Comparison of ENCODE assay signal across 10 cellular contexts in the genomic region with DNA sequence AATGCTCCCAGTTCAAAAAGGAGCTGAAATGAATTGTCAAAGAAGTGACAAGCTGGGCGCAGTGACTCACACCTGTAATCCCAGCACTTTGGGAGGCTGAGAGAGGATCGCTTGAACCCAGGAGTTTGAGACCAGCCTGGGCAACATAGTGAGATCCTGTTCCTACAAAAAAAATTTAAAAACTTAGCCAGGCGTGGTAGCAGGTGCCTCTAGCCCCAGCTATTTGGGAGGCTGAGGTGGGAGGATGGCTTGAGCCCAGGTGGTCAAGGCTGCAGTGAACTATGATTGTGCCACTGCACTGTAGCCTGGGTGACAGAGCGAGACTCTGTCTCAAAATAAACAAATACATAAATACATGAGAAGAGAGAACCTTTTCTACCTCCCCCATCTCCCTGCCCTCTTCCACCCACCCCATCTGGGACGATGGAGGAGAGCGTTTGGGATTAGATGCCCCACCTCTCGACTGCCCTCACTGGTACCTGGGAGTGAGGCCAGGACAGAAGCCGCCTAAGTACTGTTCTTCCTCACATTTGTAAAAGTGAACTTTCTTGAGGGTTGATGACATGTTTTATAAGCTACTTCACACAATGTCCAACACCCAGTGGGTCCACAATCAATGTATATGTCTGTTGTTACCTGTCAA. TPM values are rescaled to one million over a fixed set of nuclear protein-coding genes. Genes with fewer than 3 reads are reported as not detected.
DNase-seq lines count a peak whose midpoint lies in the region; ATAC-seq and TF ChIP-seq lines count a peak whose summit lies in the region.
"Had no signal": no experiment of that assay in that cellular context is flagged by ENCODE, and none has a peak within 500 bp of the region (broad histone marks: within the 10 kb centered on the region; RNA-seq: fewer than 3 reads in every experiment).

No MANE protein-coding gene starts in this region.

- H3K27me3 Mint-ChIP-seq in naive thymus-derived CD4-positive, alpha-beta T cell, result peaks cover 0 to 3% (median 0%) of the 10 kb centered on the region in 5 donors

- dilution Hi-C loops in mammary epithelial cell (cut with HindIII; ENCODE audit: low sequenced_read_pairs), result no loop called here

- H3K79me2 ChIP-seq in mammary epithelial cell (ENCODE audit: insufficient read depth, low read length), result peaks cover 72% of the 10 kb centered on the region

- H3K36me3 ChIP-seq in cardiac muscle cell, result no peaks in the 10 kb centered on the region
- peaks cover 4% of the 10 kb centered on the region for H3K36me3 ChIP-seq in mammary epithelial cell (ENCODE audit: insufficient read depth, low read length)
- peaks cover 0 to 10% (median 0%) of the 10 kb centered on the region in 3 experiments for H3K36me3 ChIP-seq in naive thymus-derived CD4-positive, alpha-beta T cell (ENCODE audit: control insufficient read depth in 2 of 3, insufficient read depth in 3 of 3, low read length in 3 of 3)
- H3K36me3 ChIP-seq in uterus, result no peaks in the 10 kb centered on the region

- H3K36me3 Mint-ChIP-seq in naive thymus-derived CD4-positive, alpha-beta T cell, result peaks cover 0 to 64% (median 4%) of the 10 kb centered on the region in 5 donors

- no TSS peak for BruUV-seq in mammary epithelial cell (replicated peaks; lab: Mats Ljungman, UMichigan)

- peaks cover 46 to 72% (median 64%) of the 10 kb centered on the region in 7 donors for H3K4me1 Mint-ChIP-seq in naive thymus-derived CD4-positive, alpha-beta T cell

- peak overlapping the region; percentile 85 to 99 (median 97) for H3K4me3 Mint-ChIP-seq in naive thymus-derived CD4-positive, alpha-beta T cell

- peak overlapping the region; percentile 92 to 99 (median 96) for H3K27ac Mint-ChIP-seq in naive thymus-derived CD4-positive, alpha-beta T cell

- WGBS in mammary epithelial cell (ENCODE audit: low coverage, missing lambda C conversion rate), result 10% methylated on average over 8 of the region's 8 CpGs

- H3K27me3 ChIP-seq in cardiac muscle cell (no peaks in the 10 kb centered on the region), mammary epithelial cell (ENCODE audit: insufficient read depth, low read length) (no peaks in the 10 kb centered on the region), uterus (no peaks in the 10 kb centered on the region)
- H3K27me3 ChIP-seq in naive thymus-derived CD4-positive, alpha-beta T cell (ENCODE audit: control insufficient read depth in 2 of 2, insufficient read depth in 2 of 2, low read length in 2 of 2), result no peaks in the 10 kb centered on the region

- H2AFZ ChIP-seq in mammary epithelial cell (ENCODE audit: low read depth, low read length), result no peak overlapping the region

- H4K20me1 ChIP-seq in mammary epithelial cell (ENCODE audit: insufficient read depth, low read length), result no peaks in the 10 kb centered on the region

- peak overlapping the region; percentile 73 for H3K4me2 ChIP-seq in mammary epithelial cell (ENCODE audit: insufficient read depth, low read depth, low read length)

- in situ Hi-C loops in mammary epithelial cell (cut with MboI; ENCODE audit: low sequenced_read_pairs in 2 of 2), result loop anchor here in 1 of 2 donors (5.0 kb wide), 1 partner anchor 51 kb away; no protein-coding TSS in a partner anchor

- TF ChIP-seq CTCF in cardiac muscle cell (IDR thresholded peaks at IDR 0.05; ENCODE audit: low read depth, low read length), result no peak
- no peak for TF ChIP-seq CTCF in mammary epithelial cell (conservative IDR thresholded peaks at IDR 0.05 in 1 of 2, IDR thresholded peaks at IDR 0.05 in 1 of 2; ENCODE audit: extremely low read depth in 1 of 2, insufficient read depth in 1 of 2, low read depth in 1 of 2, low read length in 2 of 2)
- no peak for TF ChIP-seq CTCF in uterus (IDR thresholded peaks at IDR 0.05)

- peak in 1 of 2 donors; percentile 5 for TF ChIP-seq POLR2A in uterus (IDR thresholded peaks at IDR 0.05)

- intact Hi-C loops in left cardiac atrium (cut with DNase I), result loop anchor here in 1 of 2 donors (5.0 kb wide), 1 partner anchor 79 kb away; no protein-coding TSS in a partner anchor
- intact Hi-C loops in mammary epithelial cell (cut with micrococcal nuclease), result loop anchor here (5.0 kb wide), 2 partner anchors 139 to 141 kb away; no protein-coding TSS in a partner anchor
- intact Hi-C loops in naive thymus-derived CD4-positive, alpha-beta T cell (cut with micrococcal nuclease), result loop anchor here (5.0 kb wide), 2 partner anchors 64 to 159 kb away; no protein-coding TSS in a partner anchor
- intact Hi-C loops in uterus (cut with DNase I; ENCODE audit: low total_unique reads), result no loop called here

- H3K4me1 ChIP-seq in cardiac muscle cell (ENCODE audit: low read depth), result peaks cover 12% of the 10 kb centered on the region
- H3K4me1 ChIP-seq in mammary epithelial cell (ENCODE audit: insufficient read depth, low read length), result peaks cover 59% of the 10 kb centered on the region
- H3K4me1 ChIP-seq in naive thymus-derived CD4-positive, alpha-beta T cell (ENCODE audit: control insufficient read depth in 2 of 2, insufficient read depth in 2 of 2, low read length in 2 of 2), result peaks cover 32 to 43% of the 10 kb centered on the region in 2 donors
- H3K4me1 ChIP-seq in uterus, result peaks cover 0 to 18% of the 10 kb centered on the region in 2 donors

- DNase-seq in cardiac muscle cell (ENCODE audit: low read depth in 1 of 2, low spot score in 1 of 2) (no peak), left cardiac atrium (no peak), mammary epithelial cell (no peak), uterus (peak in 1 of 2 donors; percentile 17), epidermal melanocyte (ENCODE audit: insufficient read length, low spot score) (no peak)
- no peak for DNase-seq in naive thymus-derived CD4-positive, alpha-beta T cell
- DNase-seq: COR-L47, NCI-H2029 treated with DMSO at 0.1 percent for 48 hours had no signal

- H3K27ac ChIP-seq in cardiac muscle cell, result peak overlapping the region; percentile 2
- H3K27ac ChIP-seq in mammary epithelial cell (ENCODE audit: insufficient read depth, low read depth, low read length), result peak overlapping the region; percentile 89
- H3K27ac ChIP-seq in naive thymus-derived CD4-positive, alpha-beta T cell (ENCODE audit: low read depth, low read length), result peak overlapping the region; percentile 99
- peak overlapping the region; percentile 94 to 96 for H3K27ac ChIP-seq in uterus

- no peaks in the 10 kb centered on the region for H3K9me3 ChIP-seq in cardiac muscle cell (ENCODE audit: low read depth)
- H3K9me3 ChIP-seq in mammary epithelial cell (replicated peaks; ENCODE audit: insufficient read depth, low read length), result no peaks in the 10 kb centered on the region
- no peaks in the 10 kb centered on the region for H3K9me3 ChIP-seq in naive thymus-derived CD4-positive, alpha-beta T cell (ENCODE audit: control insufficient read depth in 2 of 3, low read length in 3 of 3)
- H3K9me3 ChIP-seq in uterus, result no peaks in the 10 kb centered on the region

- ATAC-seq in left cardiac atrium (no peak), HG03457 (IDR thresholded peaks at IDR 0.05; ENCODE audit: unreplicated experiment) (no peak)
- no peak for ATAC-seq in naive thymus-derived CD4-positive, alpha-beta T cell
- ATAC-seq in activated CD4-positive, CD25-positive, alpha-beta regulatory T cell treated with anti-CD3 and anti-CD28 coated beads, Interleukin-2, amount 50 U/mL, for 24 hours, result no peak

- H3K9ac ChIP-seq in mammary epithelial cell (ENCODE audit: insufficient read depth, low read length), result peak overlapping the region; percentile 91

- CTCF ChIA-PET in mammary epithelial cell (lab: Charles Lee; ENCODE audit: low non-redundant PET), result interaction anchor here (0.5 to 0.7 kb wide), 2 partner anchors 52 kb away, joined by 3 read pairs; no protein-coding TSS in a partner anchor
- CTCF ChIA-PET in naive thymus-derived CD4-positive, alpha-beta T cell (lab: Charles Lee), result interaction anchor here (0.6 to 8.7 kb wide), 10 partner anchors 9 to 137 kb away, joined by 3 to 107 read pairs (median 3); no protein-coding TSS in a partner anchor

- POLR2A ChIA-PET in naive thymus-derived CD4-positive, alpha-beta T cell (lab: Charles Lee), result interaction anchor here (0.8 to 10.4 kb wide), 18 partner anchors 8 to 146 kb away, joined by 3 to 139 read pairs (median 4); no protein-coding TSS in a partner anchor

- H3K9me3 Mint-ChIP-seq in naive thymus-derived CD4-positive, alpha-beta T cell, result no peaks in the 10 kb centered on the region

- H3K4me3 ChIP-seq in cardiac muscle cell (no peak overlapping the region), mammary epithelial cell (replicated peaks in 1 of 3; ENCODE audit: insufficient read depth in 1 of 3, low read depth in 2 of 3, low read length in 3 of 3) (peak overlapping the region in 1 of 3 experiments; percentile 12), uterus (peak overlapping the region; percentile 63 to 65)
- H3K4me3 ChIP-seq in naive thymus-derived CD4-positive, alpha-beta T cell (ENCODE audit: low read length), result peak overlapping the region; percentile 63

RNA-seq across cellular contexts. Expression of a gene that starts 2.4 kb away (rescaled TPM):
- total RNA-seq in cardiac muscle cell (30.9 and 66.1 TPM in 2 replicates), left cardiac atrium (10 to 100 TPM; 19.8 to 56.8 TPM), mammary epithelial cell (100 to 1,000 TPM in 1 of 2 donors, 10 to 100 TPM in 1; 69.8 to 152 TPM), uterus (100 to 1,000 TPM in 1 of 4 donors, 10 to 100 TPM in 2, 1 to 10 TPM in 1; 9.4 to 137 (median 45.4) TPM)
- polyA plus RNA-seq in cardiac muscle cell (38.1 and 69.1 TPM in 2 replicates), mammary epithelial cell (94.9 TPM)
- 198 TPM for polyA minus RNA-seq in mammary epithelial cell
- 100 to 1,000 TPM; 158 to 498 (median 198) TPM for total RNA-seq in naive thymus-derived CD4-positive, alpha-beta T cell
- polyA plus RNA-seq in naive thymus-derived CD4-positive, alpha-beta T cell, result 100 to 1,000 TPM in 1 of 2 donors, 10 to 100 TPM in 1; 99.8 to 128 TPM

RNA-seq across cellular contexts. Expression of a gene that starts 47.6 kb away (rescaled TPM):
- total RNA-seq in cardiac muscle cell, result 14.2 and 28.2 TPM in 2 replicates
- polyA plus RNA-seq in cardiac muscle cell, result 23.4 and 65.8 TPM in 2 replicates
- total RNA-seq in left cardiac atrium, result 10 to 100 TPM; 31.5 to 32.6 TPM
- total RNA-seq in mammary epithelial cell, result 10 to 100 TPM; 71.6 to 81.2 TPM
- 54.1 TPM for polyA plus RNA-seq in mammary epithelial cell
- polyA minus RNA-seq in mammary epithelial cell, result 71.1 TPM
- total RNA-seq in naive thymus-derived CD4-positive, alpha-beta T cell, result 100 to 1,000 TPM in 1 of 5 experiments, 10 to 100 TPM in 4; 45.5 to 106 (median 70.2) TPM
- 100 to 1,000 TPM; 200 to 220 TPM for polyA plus RNA-seq in naive thymus-derived CD4-positive, alpha-beta T cell
- total RNA-seq in uterus, result 10 to 100 TPM in 3 of 4 donors, 1 to 10 TPM in 1; 3.2 to 43.6 (median 35.6) TPM

Comparison
In these comparisons a context has a peak if more than half of its experiments do, and no peak if none do; other contexts are left out.
1. H3K27ac ChIP-seq: peak in every context shown above with its lines; median percentile 99 in naive thymus-derived CD4-positive, alpha-beta T cell; 95 in uterus; 89 in mammary epithelial cell; 2 in cardiac muscle cell.